Comparison of ENCODE assay signal across 19 cellular contexts in the genomic region with DNA sequence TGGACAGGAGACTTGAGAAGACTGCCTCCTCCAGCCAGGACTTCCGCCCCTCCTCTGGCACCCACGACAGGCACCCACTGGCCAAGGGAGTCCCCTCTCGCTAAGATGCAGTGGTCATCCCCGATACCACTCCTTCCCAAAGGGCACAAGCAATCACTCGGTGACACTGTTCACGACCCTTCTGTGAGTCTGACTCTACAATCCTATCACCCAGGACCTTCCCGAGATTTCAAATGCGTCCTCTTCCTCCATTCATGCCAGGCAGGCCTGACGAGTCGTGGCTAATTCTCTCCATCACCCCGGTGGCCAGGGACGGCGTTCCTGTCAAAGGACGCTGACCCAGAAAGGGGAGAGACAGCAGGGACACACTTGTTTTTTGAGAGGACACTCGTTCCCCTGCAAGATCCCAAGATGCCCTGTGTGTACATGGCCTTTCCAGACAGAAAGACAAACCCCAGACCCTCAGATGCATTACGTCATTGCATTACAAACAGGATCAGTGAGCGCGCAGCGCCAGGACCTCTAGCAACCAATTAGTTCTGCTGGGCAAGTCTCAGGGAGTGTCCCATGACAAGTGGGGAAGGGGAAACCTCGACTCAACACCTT. TPM values are rescaled to one million over a fixed set of nuclear protein-coding genes. Genes with fewer than 3 reads are reported as not detected.
DNase-seq lines count a peak whose midpoint lies in the region; ATAC-seq and TF ChIP-seq lines count a peak whose summit lies in the region.
"Had no signal": no experiment of that assay in that cellular context is flagged by ENCODE, and none has a peak within 500 bp of the region (broad histone marks: within the 10 kb centered on the region; RNA-seq: fewer than 3 reads in every experiment).

No MANE protein-coding gene starts in this region.

- H3K14ac ChIP-seq in mesenchymal stem cell (ENCODE audit: low read length in 2 of 2) = no peak overlapping the region

- H3K4ac ChIP-seq in mesenchymal stem cell (ENCODE audit: low read depth in 1 of 2, low read length in 2 of 2) = no peak overlapping the region

- no peaks in the 10 kb centered on the region for H3K27me3 ChIP-seq in mesenchymal stem cell (ENCODE audit: control insufficient read depth in 1 of 2, insufficient read depth in 1 of 2, low read length in 2 of 2)
- no peaks in the 10 kb centered on the region for H3K27me3 ChIP-seq in sigmoid colon
- H3K27me3 ChIP-seq in testis = no peaks in the 10 kb centered on the region
- H3K27me3 ChIP-seq: gastroesophageal sphincter, ovary, vagina had no signal

- H4K8ac ChIP-seq in mesenchymal stem cell (ENCODE audit: low read length) = peak overlapping the region; percentile 14

- H3K27ac Mint-ChIP-seq in activated naive CD4-positive, alpha-beta T cell treated with anti-CD3 and anti-CD28 coated beads for 36 hours = peak overlapping the region; percentile 37
- H3K27ac Mint-ChIP-seq in activated naive CD4-positive, alpha-beta T cell treated with anti-CD3 and anti-CD28 coated beads, Interleukin-2, amount 10 ng/mL, durations not matched to agents 7 days and 5 days = no peak overlapping the region
- H3K27ac Mint-ChIP-seq: activated T-helper 2 cell treated with anti-CD3 and anti-CD28 coated beads, Interferon-gamma antibody, Interleukin-2, Interleukin-4, amounts not matched to agents 10 μg/mL and 5 μg/mL and 100 μg/mL, durations not matched to agents 14 hours and 24 hours and 36 hours had no signal

- H3K23ac ChIP-seq in mesenchymal stem cell (ENCODE audit: low read length in 2 of 2) = no peak overlapping the region

- peaks cover 51% of the 10 kb centered on the region for H3K79me1 ChIP-seq in mesenchymal stem cell (replicated peaks; ENCODE audit: low read length, poor library complexity, severe bottlenecking)

- H3K36me3 ChIP-seq in mesenchymal stem cell (ENCODE audit: control insufficient read depth in 1 of 2, insufficient read depth in 2 of 2, low read depth in 1 of 2, low read length in 2 of 2) (peaks cover 13 to 14% of the 10 kb centered on the region in 2 experiments), sigmoid colon (no peaks in the 10 kb centered on the region), testis (ENCODE audit: low read depth, missing control alignments) (no peaks in the 10 kb centered on the region)
- H3K36me3 ChIP-seq: ovary, vagina had no signal

- no peak overlapping the region for H3K4me3 Mint-ChIP-seq in activated naive CD4-positive, alpha-beta T cell treated with anti-CD3 and anti-CD28 coated beads for 36 hours
- H3K4me3 Mint-ChIP-seq in activated naive CD4-positive, alpha-beta T cell treated with anti-CD3 and anti-CD28 coated beads, Interleukin-2, amount 10 ng/mL, durations not matched to agents 7 days and 5 days = no peak overlapping the region

- H3K4me1 Mint-ChIP-seq in activated naive CD4-positive, alpha-beta T cell treated with anti-CD3 and anti-CD28 coated beads for 36 hours (ENCODE audit: low read depth) = peaks cover 45% of the 10 kb centered on the region
- peaks cover 20% of the 10 kb centered on the region for H3K4me1 Mint-ChIP-seq in activated naive CD4-positive, alpha-beta T cell treated with anti-CD3 and anti-CD28 coated beads, Interleukin-2, amount 10 ng/mL, durations not matched to agents 7 days and 5 days

- no peaks in the 10 kb centered on the region for H3K27me3 Mint-ChIP-seq in activated naive CD4-positive, alpha-beta T cell treated with anti-CD3 and anti-CD28 coated beads for 36 hours (ENCODE audit: low read depth)
- H3K27me3 Mint-ChIP-seq in activated naive CD4-positive, alpha-beta T cell treated with anti-CD3 and anti-CD28 coated beads, Interleukin-2, amount 10 ng/mL, durations not matched to agents 7 days and 5 days = no peaks in the 10 kb centered on the region

- no peak overlapping the region for H3K4me3 ChIP-seq in mesenchymal stem cell (ENCODE audit: insufficient read depth in 1 of 2, low read depth in 1 of 2, low read length in 2 of 2)
- H3K4me3 ChIP-seq in sigmoid colon = peak overlapping the region in 1 of 4 donors; percentile 17
- no peak overlapping the region for H3K4me3 ChIP-seq in testis
- H3K4me3 ChIP-seq: gastroesophageal sphincter, ovary, vagina had no signal

- H3K4me2 ChIP-seq in mesenchymal stem cell (ENCODE audit: low read length, poor library complexity, severe bottlenecking) = no peak overlapping the region

- peaks cover 8% of the 10 kb centered on the region for H3K36me3 Mint-ChIP-seq in activated naive CD4-positive, alpha-beta T cell treated with anti-CD3 and anti-CD28 coated beads for 36 hours (ENCODE audit: low read depth)
- H3K36me3 Mint-ChIP-seq in activated naive CD4-positive, alpha-beta T cell treated with anti-CD3 and anti-CD28 coated beads, Interleukin-2, amount 10 ng/mL, durations not matched to agents 7 days and 5 days = peaks cover 4% of the 10 kb centered on the region

- TF ChIP-seq POLR2A in sigmoid colon (IDR thresholded peaks at IDR 0.05) (no peak), testis (IDR thresholded peaks at IDR 0.05) (no peak)

- H3K9me3 Mint-ChIP-seq in activated naive CD4-positive, alpha-beta T cell treated with anti-CD3 and anti-CD28 coated beads for 36 hours = no peaks in the 10 kb centered on the region
- no peaks in the 10 kb centered on the region for H3K9me3 Mint-ChIP-seq in activated naive CD4-positive, alpha-beta T cell treated with anti-CD3 and anti-CD28 coated beads, Interleukin-2, amount 10 ng/mL, durations not matched to agents 7 days and 5 days
- H3K9me3 Mint-ChIP-seq: activated T-helper 2 cell treated with anti-CD3 and anti-CD28 coated beads, Interferon-gamma antibody, Interleukin-2, Interleukin-4, amounts not matched to agents 10 μg/mL and 5 μg/mL and 100 μg/mL, durations not matched to agents 14 hours and 24 hours and 36 hours had no signal

- no peak overlapping the region for H2AFZ ChIP-seq in mesenchymal stem cell (ENCODE audit: low read depth, low read length)

- H2BK15ac ChIP-seq in mesenchymal stem cell (ENCODE audit: low read depth, poor library complexity, severe bottlenecking) = no peak overlapping the region

- ATAC-seq in SK-N-SH treated with all-trans-retinoic acid at 6 μM for 48 hours (peak; percentile 31; the same call in 1 of the 3 replicates), GM21529 (IDR thresholded peaks at IDR 0.05; ENCODE audit: unreplicated experiment) (no peak)
- ATAC-seq: gastroesophageal sphincter had no signal

- H3K4me1 ChIP-seq in mesenchymal stem cell (ENCODE audit: control insufficient read depth, insufficient read depth, low read depth, low read length) = peaks cover 15% of the 10 kb centered on the region
- H3K4me1 ChIP-seq in sigmoid colon = peaks cover 0 to 83% (median 76%) of the 10 kb centered on the region in 4 donors
- H3K4me1 ChIP-seq in testis = peaks cover 3% of the 10 kb centered on the region

- WGBS in mesenchymal stem cell = 81% methylated on average over 19 of the region's 20 CpGs
- 84 to 91% methylated on average over 20 of the region's 20 CpGs for WGBS in sigmoid colon, 2 donors
- 85 to 87% methylated on average over 20 of the region's 20 CpGs for WGBS in testis, 2 donors

- no peak overlapping the region for H2BK5ac ChIP-seq in mesenchymal stem cell (ENCODE audit: low read depth, low read length, poor library complexity, severe bottlenecking)

- H2BK12ac ChIP-seq in mesenchymal stem cell (ENCODE audit: low read length in 2 of 2) = no peak overlapping the region

- H3K9ac ChIP-seq in mesenchymal stem cell (ENCODE audit: low read length) = no peak overlapping the region

- CTCF ChIA-PET in activated naive CD4-positive, alpha-beta T cell treated with anti-CD3 and anti-CD28 coated beads for 36 hours (lab: Charles Lee) = no interaction called here
- CTCF ChIA-PET in activated naive CD4-positive, alpha-beta T cell treated with anti-CD3 and anti-CD28 coated beads, Interleukin-2, amount 10 ng/mL, durations not matched to agents 7 days and 5 days (lab: Charles Lee) = no interaction called here

- no peak overlapping the region for H2BK120ac ChIP-seq in mesenchymal stem cell (ENCODE audit: low read depth, low read length)

- H3K27ac ChIP-seq in mesenchymal stem cell (ENCODE audit: low read length, poor library complexity, severe bottlenecking) (no peak overlapping the region), sigmoid colon (peak overlapping the region in 3 of 4 donors; percentile 53 to 80 (median 75)), testis (no peak overlapping the region)
- H3K27ac ChIP-seq: epithelial cell of prostate, ovary, vagina had no signal

- TF ChIP-seq CTCF in sigmoid colon (IDR thresholded peaks at IDR 0.05) = no peak
- no peak for TF ChIP-seq CTCF in testis (IDR thresholded peaks at IDR 0.05)

- intact Hi-C loops in activated naive CD4-positive, alpha-beta T cell treated with anti-CD3 and anti-CD28 coated beads for 36 hours (cut with micrococcal nuclease) = no loop called here
- intact Hi-C loops in sigmoid colon (cut with DNase I) = no loop called here
- intact Hi-C loops in testis (cut with DNase I; ENCODE audit: low total_unique reads) = no loop called here

- peak in 2 of 4 donors; percentile 60 to 67 for TF ChIP-seq EP300 in sigmoid colon (IDR thresholded peaks at IDR 0.05)

- H2AK5ac ChIP-seq in mesenchymal stem cell (ENCODE audit: low read length, severe bottlenecking) = no peak overlapping the region

- peak; percentile 63 for DNase-seq in activated naive CD4-positive, alpha-beta T cell treated with anti-CD3 and anti-CD28 coated beads for 36 hours
- DNase-seq in activated naive CD4-positive, alpha-beta T cell treated with anti-CD3 and anti-CD28 coated beads, Interleukin-2, amount 10 ng/mL, durations not matched to agents 7 days and 5 days = no peak
- peak; percentile 28 for DNase-seq in mesenchymal stem cell
- peak; percentile 81 for DNase-seq in sigmoid colon
- no peak for DNase-seq in AG08395 (ENCODE audit: low spot score)
- DNase-seq in testis = no peak
- DNase-seq: dermis blood vessel endothelial cell; DMS 273 treated with DMSO at 0.1 percent for 48 hours; GDM1; NCI-H526; ovary; SHP77 treated with DMSO at 0.1 percent for 48 hours; stimulated activated CD4-positive, alpha-beta T cell treated with anti-CD3 and anti-CD28 coated beads, Interleukin-2, amount 100 ng/mL, for 48 hours had no signal

- no peak overlapping the region for H3K18ac ChIP-seq in mesenchymal stem cell (ENCODE audit: low read depth in 1 of 2, low read length in 2 of 2)

- H3K9me3 ChIP-seq in mesenchymal stem cell (ENCODE audit: control insufficient read depth, low read length) (no peaks in the 10 kb centered on the region), sigmoid colon (no peaks in the 10 kb centered on the region), testis (no peaks in the 10 kb centered on the region)
- H3K9me3 ChIP-seq: gastroesophageal sphincter, ovary, vagina had no signal

- no peak overlapping the region for H4K91ac ChIP-seq in mesenchymal stem cell (ENCODE audit: low read length)

RNA-seq across cellular contexts. Expression of a gene that starts 12.2 kb away (rescaled TPM):
- 10 to 100 TPM; 26.4 to 26.7 TPM for total RNA-seq in activated naive CD4-positive, alpha-beta T cell treated with anti-CD3 and anti-CD28 coated beads for 36 hours
- polyA plus RNA-seq in mesenchymal stem cell (2013, experiment 1 of 2) = 14.6 TPM
- polyA plus RNA-seq in mesenchymal stem cell (2013, experiment 2 of 2) = 15.2 TPM
- total RNA-seq in sigmoid colon = 100 to 1,000 TPM in 2 of 4 donors, 10 to 100 TPM in 2; 86.7 to 120 (median 98.4) TPM
- 10 to 100 TPM; 15.0 to 40.0 (median 16.2) TPM for polyA plus RNA-seq in sigmoid colon
- total RNA-seq in testis = 100 to 1,000 TPM; 115 to 215 TPM
- polyA plus RNA-seq in testis (ENCODE audit: insufficient read depth, low read depth, low replicate concordance) = 73.9 TPM

RNA-seq across cellular contexts. Expression of a gene that starts 20.8 kb away (rescaled TPM):
- 10 to 100 TPM; 61.8 to 62.5 TPM for total RNA-seq in activated naive CD4-positive, alpha-beta T cell treated with anti-CD3 and anti-CD28 coated beads for 36 hours
- polyA plus RNA-seq in mesenchymal stem cell (2013, experiment 1 of 2) = 102 TPM
- polyA plus RNA-seq in mesenchymal stem cell (2013, experiment 2 of 2) = 105 TPM
- total RNA-seq in sigmoid colon = 10 to 100 TPM; 50.0 to 62.6 (median 62.2) TPM
- polyA plus RNA-seq in sigmoid colon = 100 to 1,000 TPM in 1 of 3 donors, 10 to 100 TPM in 2; 48.0 to 137 (median 76.3) TPM
- 10 to 100 TPM; 69.1 to 73.1 TPM for total RNA-seq in testis
- polyA plus RNA-seq in testis (ENCODE audit: insufficient read depth, low read depth, low replicate concordance) = 114 TPM

RNA-seq across cellular contexts. Expression of a gene that starts 54.2 kb away (rescaled TPM):
- total RNA-seq in activated naive CD4-positive, alpha-beta T cell treated with anti-CD3 and anti-CD28 coated beads for 36 hours = 10 to 100 TPM; 17.2 to 23.4 TPM
- 3.7 TPM for polyA plus RNA-seq in mesenchymal stem cell (2013, experiment 1 of 2)
- polyA plus RNA-seq in mesenchymal stem cell (2013, experiment 2 of 2) = 3.9 TPM
- 1 to 10 TPM in 2 of 4 donors, under 1 TPM in 1, not detected in 1; 0.36 to 1.9 (median 1.2) TPM for total RNA-seq in sigmoid colon
- 1 to 10 TPM; 2.5 to 6.6 (median 4.3) TPM for polyA plus RNA-seq in sigmoid colon
- total RNA-seq in testis = 10 to 100 TPM; 53.1 to 71.9 TPM
- polyA plus RNA-seq in testis (ENCODE audit: insufficient read depth, low read depth, low replicate concordance) = 203 TPM

Comparison
In these comparisons a context has a peak if more than half of its experiments do, and no peak if none do; other contexts are left out.
1. DNase-seq: peak in activated naive CD4-positive, alpha-beta T cell treated with anti-CD3 and anti-CD28 coated beads for 36 hours (single experiment), mesenchymal stem cell (single experiment) and sigmoid colon (single experiment); none in activated naive CD4-positive, alpha-beta T cell treated with anti-CD3 and anti-CD28 coated beads, Interleukin-2, amount 10 ng/mL, durations not matched to agents 7 days and 5 days (single experiment), AG08395 (single experiment) and testis (single experiment).
2. H3K27ac ChIP-seq: peak in sigmoid colon (3 of 4); none in mesenchymal stem cell (single experiment) and testis (0 of 2).
3. RNA of a gene that starts 54.2 kb away (total RNA-seq): 53.1 to 71.9 TPM in testis and 17.2 to 23.4 TPM in activated naive CD4-positive, alpha-beta T cell treated with anti-CD3 and anti-CD28 coated beads for 36 hours; 0.36 to 1.9 TPM in sigmoid colon; every median in the first group is over 4 times any median in the second.